ENCODE assay signal across 9 cellular contexts in the genomic region with DNA sequence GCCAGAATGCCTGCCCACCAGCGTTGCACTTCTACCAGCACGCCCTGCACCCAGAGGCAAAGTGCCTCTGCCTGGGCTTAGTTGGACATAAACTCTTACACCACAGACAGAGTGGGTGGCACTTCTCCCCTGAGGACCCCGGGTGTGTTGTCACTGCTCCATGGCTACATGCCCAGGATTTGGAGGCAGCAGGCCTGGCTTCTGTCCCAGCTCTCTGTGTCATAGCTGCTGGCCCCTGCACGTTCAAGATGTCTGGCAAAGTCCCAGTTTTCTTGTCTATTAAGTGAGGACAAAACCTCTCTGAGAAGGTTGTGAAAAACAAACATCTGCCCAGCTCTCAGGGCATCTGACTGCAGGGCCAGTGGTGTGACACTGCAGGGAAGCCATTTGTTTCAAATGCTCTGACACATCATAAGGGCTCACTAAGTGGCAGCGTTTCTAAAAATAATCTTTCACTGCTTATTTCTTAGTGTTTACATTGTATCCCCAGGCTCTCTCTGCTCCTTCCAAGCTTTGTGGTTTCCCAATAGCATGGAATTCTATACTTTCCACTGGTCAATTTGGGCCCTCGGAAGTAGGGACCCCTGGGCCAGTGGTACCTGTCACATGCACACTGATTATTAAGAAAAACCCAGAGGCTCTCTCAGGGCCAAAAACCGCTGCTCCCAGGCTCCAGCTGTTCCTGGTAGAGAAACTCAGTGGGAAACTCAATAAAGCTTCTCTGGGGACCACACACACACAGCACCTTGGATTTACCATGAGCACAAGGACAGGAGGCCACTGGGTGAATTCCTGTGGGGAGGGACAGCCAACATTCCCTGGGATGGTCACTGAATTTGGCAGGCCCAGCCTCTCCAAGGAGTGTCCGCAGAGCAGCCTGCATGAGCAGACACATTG.
A peak's percentile ranks its signal among the peaks of the same experiment; 100 is the strongest.
DNase-seq lines count a peak whose midpoint lies in the region; ATAC-seq and TF ChIP-seq lines count a peak whose summit lies in the region.
"Had no signal": no experiment of that assay in that cellular context is flagged by ENCODE, and none has a peak within 500 bp of the region (broad histone marks: within the 10 kb centered on the region; RNA-seq: fewer than 3 reads in every experiment).

No MANE protein-coding gene starts in this region.

- H3K27ac Mint-ChIP-seq in activated naive CD4-positive, alpha-beta T cell treated with anti-CD3 and anti-CD28 coated beads, Interleukin-2, amount 50 U/mL, for 72 hours = no peak overlapping the region

- H3K4me3 ChIP-seq in PC-3 (ENCODE audit: low read length) (no peak overlapping the region), esophagus muscularis mucosa (no peak overlapping the region), neural cell (ENCODE audit: low read length) (no peak overlapping the region)

- H3K27ac ChIP-seq in PC-3 (ENCODE audit: low read length) (peak overlapping the region; percentile 81), esophagus muscularis mucosa (replicated peaks in 1 of 4) (peak overlapping the region; percentile 74 to 84 (median 80)), neural cell (ENCODE audit: low read length) (peak overlapping the region; percentile 55)

- H3K4me1 ChIP-seq in PC-3 (ENCODE audit: insufficient read depth, low read length) (peaks cover 39% of the 10 kb centered on the region), esophagus muscularis mucosa (peaks cover 47 to 55% (median 54%) of the 10 kb centered on the region in 4 donors)

- TF ChIP-seq CTCF in PC-3 (conservative IDR thresholded peaks at IDR 0.05; ENCODE audit: low read depth, low read length) (no peak), esophagus muscularis mucosa (IDR thresholded peaks at IDR 0.05) (no peak), neural cell (IDR thresholded peaks at IDR 0.05; ENCODE audit: poor library complexity, severe bottlenecking) (no peak)

- H3K27me3 ChIP-seq in PC-3 (ENCODE audit: low read length) = no peaks in the 10 kb centered on the region
- H3K27me3 ChIP-seq in esophagus muscularis mucosa = no peaks in the 10 kb centered on the region
- H3K27me3 ChIP-seq in neural cell (ENCODE audit: insufficient read depth, low read depth, low read length) = no peaks in the 10 kb centered on the region
- H3K27me3 ChIP-seq: neutrophil had no signal

- H3F3A ChIP-seq in PC-3 (ENCODE audit: low read length, unreplicated experiment) (peaks cover 13% of the 10 kb centered on the region), neural cell (ENCODE audit: insufficient read depth, low read length, poor library complexity, severe bottlenecking) (no peaks in the 10 kb centered on the region)

- H3K36me3 ChIP-seq in PC-3 (ENCODE audit: low read depth, low read length) (peaks cover 3% of the 10 kb centered on the region; the same call in 1 of the 2 replicates), esophagus muscularis mucosa (peaks cover 0 to 23% (median 9%) of the 10 kb centered on the region in 4 donors), neural cell (ENCODE audit: insufficient read depth, low read length) (no peaks in the 10 kb centered on the region)

- peak; percentile 82 for DNase-seq in HCEC 1CT
- DNase-seq in PC-3 = peak; percentile 98
- DNase-seq in esophagus muscularis mucosa (ENCODE audit: extremely low spot score) = no peak
- no peak for DNase-seq in HuH-7 (ENCODE audit: low spot score)
- no peak for DNase-seq in OCI-M2 (lab: John Stamatoyannopoulos, UW; ENCODE audit: unreplicated experiment)
- DNase-seq in activated naive CD4-positive, alpha-beta T cell treated with anti-CD3 and anti-CD28 coated beads, Interleukin-2, amount 50 U/mL, for 72 hours (ENCODE audit: low spot score in 2 of 2) = no peak

- H3K9ac ChIP-seq in PC-3 (ENCODE audit: low read length) (peak overlapping the region; percentile 26; the same call in 1 of the 2 replicates), neural cell (ENCODE audit: low read length) (peak overlapping the region; percentile 9)

- CTCF ChIA-PET in PC-3 (lab: Charles Lee) = interaction anchor here (1.8 kb wide), 1 partner anchor 15 kb away, joined by 7 read pairs; no protein-coding TSS in a partner anchor

- no peak for TF ChIP-seq RAD21 in neural cell (conservative IDR thresholded peaks at IDR 0.05)

- H3K9me3 ChIP-seq in PC-3 (ENCODE audit: low read length) = no peaks in the 10 kb centered on the region
- H3K9me3 ChIP-seq in esophagus muscularis mucosa = no peaks in the 10 kb centered on the region
- no peaks in the 10 kb centered on the region for H3K9me3 ChIP-seq in neural cell (ENCODE audit: low read length)
- H3K9me3 ChIP-seq: neutrophil had no signal

- TF ChIP-seq POLR2A in esophagus muscularis mucosa (IDR thresholded peaks at IDR 0.05; ENCODE audit: low read depth) = no peak

- H4K20me1 ChIP-seq in PC-3 (ENCODE audit: low read length) (peaks cover 8% of the 10 kb centered on the region; the same call in 1 of the 2 replicates), neural cell (ENCODE audit: insufficient read depth) (no peaks in the 10 kb centered on the region)

- H3K79me2 ChIP-seq in PC-3 (ENCODE audit: low read length) (no peaks in the 10 kb centered on the region), neural cell (replicated peaks; ENCODE audit: insufficient read depth, low read length) (no peaks in the 10 kb centered on the region)

- intact Hi-C loops in PC-3 (cut with micrococcal nuclease) = loop anchor here (5.0 kb wide), 1 partner anchor 386 kb away; no protein-coding TSS in a partner anchor
- intact Hi-C loops in esophagus muscularis mucosa (cut with DNase I) = no loop called here

- ATAC-seq in PC-3 = peak; percentile 94
- ATAC-seq in HG03432 (IDR thresholded peaks at IDR 0.05; ENCODE audit: unreplicated experiment) = no peak
- no peak for ATAC-seq in activated naive CD4-positive, alpha-beta T cell treated with anti-CD3 and anti-CD28 coated beads, Interleukin-2, amount 50 U/mL, for 72 hours

- H3K4me2 ChIP-seq in PC-3 (ENCODE audit: low read length) (peak overlapping the region; percentile 70), neural cell (ENCODE audit: low read length) (no peak overlapping the region)

- TF ChIP-seq EP300 in esophagus muscularis mucosa (IDR thresholded peaks at IDR 0.05) (no peak), neural cell (conservative IDR thresholded peaks at IDR 0.05; ENCODE audit: poor library complexity, severe bottlenecking) (no peak)

- WGBS in esophagus muscularis mucosa = 32% methylated on average over 6 of the region's 8 CpGs

- H3K9me3 Mint-ChIP-seq in activated naive CD4-positive, alpha-beta T cell treated with anti-CD3 and anti-CD28 coated beads, Interleukin-2, amount 50 U/mL, for 72 hours = no peaks in the 10 kb centered on the region

- POLR2A ChIA-PET in PC-3 (lab: Charles Lee; ENCODE audit: unreplicated experiment) = interaction anchor here (0.6 kb wide), 1 partner anchor 9 kb away, joined by 5 read pairs; no protein-coding TSS in a partner anchor

- H3K9me2 ChIP-seq in PC-3 (replicated peaks; ENCODE audit: low read length) = no peaks in the 10 kb centered on the region
- H3K9me2 ChIP-seq in neural cell (ENCODE audit: insufficient read depth, low read length) = no peaks in the 10 kb centered on the region

- no TSS peak for BruUV-seq in PC-3 (replicated peaks; lab: Mats Ljungman, UMichigan)

- H3K36me3 Mint-ChIP-seq in activated naive CD4-positive, alpha-beta T cell treated with anti-CD3 and anti-CD28 coated beads, Interleukin-2, amount 50 U/mL, for 72 hours = no peaks in the 10 kb centered on the region

- no peak overlapping the region for H2AFZ ChIP-seq in PC-3 (ENCODE audit: low read length)
- no peak overlapping the region for H2AFZ ChIP-seq in neural cell (ENCODE audit: low read depth, low read length)

TF ChIP-seq in neural cell, 6 proteins besides CTCF, POLR2A, EP300 and RAD21:
- TF ChIP-seq EZH2 (IDR thresholded peaks at IDR 0.05; ENCODE audit: borderline replicate concordance, insufficient read depth, low read length, poor library complexity, severe bottlenecking) (no peak), POLR2AphosphoS5 (IDR thresholded peaks at IDR 0.05) (peak; percentile 19), TAF1 (IDR thresholded peaks at IDR 0.05; ENCODE audit: low read depth) (no peak), MXI1 (conservative IDR thresholded peaks at IDR 0.05; ENCODE audit: poor library complexity, severe bottlenecking) (no peak), SMC3 (conservative IDR thresholded peaks at IDR 0.05; ENCODE audit: poor library complexity) (no peak), REST (IDR thresholded peaks at IDR 0.05; ENCODE audit: borderline replicate concordance) (peak; percentile 79)
TF ChIP-seq in neural cell: peak in this region for 2.

Comparison
In these comparisons a context has a peak if more than half of its experiments do, and no peak if none do; other contexts are left out.
1. DNase-seq: peak in HCEC 1CT (single experiment) and PC-3 (single experiment); none in esophagus muscularis mucosa (single experiment), HuH-7 (single experiment), OCI-M2 (single experiment) and activated naive CD4-positive, alpha-beta T cell treated with anti-CD3 and anti-CD28 coated beads, Interleukin-2, amount 50 U/mL, for 72 hours (0 of 2).
2. Peak in every context shown above with its lines, with median percentiles within 50 percentile points of each other: H3K27ac ChIP-seq.